Comparison of ENCODE assay signal across 13 cellular contexts in genomic region chr20:61719691-61720347, GRCh38.
DNase-seq lines count a peak whose midpoint lies in the region; ATAC-seq and TF ChIP-seq lines count a peak whose summit lies in the region.
"Had no signal": no experiment of that assay in that cellular context is flagged by ENCODE, and none has a peak within 500 bp of the region (broad histone marks: within the 10 kb centered on the region; RNA-seq: fewer than 3 reads in every experiment).

No MANE protein-coding gene starts in this region.

- H3K27ac Mint-ChIP-seq in nephron progenitor cell: no peak overlapping the region
- no peak overlapping the region for H3K27ac Mint-ChIP-seq in stimulated activated naive B cell treated with anti-CD40 and anti-IgM and Interleukin-4, amounts not matched to agents 10 μg/mL and 1 μg/mL and 100 μg/mL, for 72 hours
- H3K27ac Mint-ChIP-seq: nephron had no signal

- peaks cover 25% of the 10 kb centered on the region for H3K27me3 Mint-ChIP-seq in nephron progenitor cell (ENCODE audit: low read depth, poor library complexity)
- peaks cover 8 to 16% of the 10 kb centered on the region in 2 donors for H3K27me3 Mint-ChIP-seq in stimulated activated naive B cell treated with anti-CD40 and anti-IgM and Interleukin-4, amounts not matched to agents 10 μg/mL and 1 μg/mL and 100 μg/mL, for 72 hours

- H3K4me1 Mint-ChIP-seq in nephron progenitor cell: peaks cover 18% of the 10 kb centered on the region
- peaks cover 0 to 12% of the 10 kb centered on the region in 2 donors for H3K4me1 Mint-ChIP-seq in stimulated activated naive B cell treated with anti-CD40 and anti-IgM and Interleukin-4, amounts not matched to agents 10 μg/mL and 1 μg/mL and 100 μg/mL, for 72 hours
- H3K4me1 Mint-ChIP-seq: IgD-negative memory B cell had no signal

- H3K9me3 Mint-ChIP-seq in nephron progenitor cell: peaks cover 4% of the 10 kb centered on the region
- no peaks in the 10 kb centered on the region for H3K9me3 Mint-ChIP-seq in stimulated activated naive B cell treated with anti-CD40 and anti-IgM and Interleukin-4, amounts not matched to agents 10 μg/mL and 1 μg/mL and 100 μg/mL, for 72 hours
- H3K9me3 Mint-ChIP-seq: IgD-negative memory B cell had no signal

- H3K4me3 Mint-ChIP-seq in nephron progenitor cell: peak overlapping the region; percentile 48
- peak overlapping the region; percentile 11 to 71 for H3K4me3 Mint-ChIP-seq in stimulated activated naive B cell treated with anti-CD40 and anti-IgM and Interleukin-4, amounts not matched to agents 10 μg/mL and 1 μg/mL and 100 μg/mL, for 72 hours
- H3K4me3 Mint-ChIP-seq: nephron had no signal

- DNase-seq in activated CD4-positive, alpha-beta T cell treated with anti-CD3 and anti-CD28 coated beads for 1 hour: peak; percentile 39
- DNase-seq in activated naive CD4-positive, alpha-beta T cell treated with Interleukin-2 at 50 U/mL for 16 hours: peak; percentile 27
- no peak for DNase-seq in nephron progenitor cell
- no peak for DNase-seq in stimulated activated naive B cell treated with anti-CD40 and anti-IgM and Interleukin-4, amounts not matched to agents 10 μg/mL and 1 μg/mL and 100 μg/mL, for 72 hours
- DNase-seq in NCI-H187 treated with DMSO at 0.1 percent for 48 hours (lab: John Stamatoyannopoulos, UW): no peak
- no peak for DNase-seq in NCI-H1105 treated with DMSO at 0.1 percent for 48 hours (lab: John Stamatoyannopoulos, UW)
- DNase-seq in NK-92 (lab: John Stamatoyannopoulos, UW; ENCODE audit: unreplicated experiment): no peak
- DNase-seq: gastrocnemius medialis, PC-3, upper lobe of left lung had no signal

- peak in 1 of 2 donors; percentile 33 for ATAC-seq in stimulated activated naive B cell treated with anti-CD40 and anti-IgM and Interleukin-4, amounts not matched to agents 10 μg/mL and 1 μg/mL and 100 μg/mL, for 72 hours (replicated peaks)
- ATAC-seq in GM18520 (IDR thresholded peaks at IDR 0.05; ENCODE audit: unreplicated experiment): no peak
- ATAC-seq: gastrocnemius medialis, PC-3 had no signal

- no peaks in the 10 kb centered on the region for H3K36me3 Mint-ChIP-seq in nephron progenitor cell (ENCODE audit: low read depth)
- H3K36me3 Mint-ChIP-seq in stimulated activated naive B cell treated with anti-CD40 and anti-IgM and Interleukin-4, amounts not matched to agents 10 μg/mL and 1 μg/mL and 100 μg/mL, for 72 hours: no peaks in the 10 kb centered on the region
- H3K36me3 Mint-ChIP-seq: IgD-negative memory B cell had no signal

- no peak for TF ChIP-seq CTCF in nephron progenitor cell (IDR thresholded peaks at IDR 0.05)

Comparison
In these comparisons a context has a peak if more than half of its experiments do, and no peak if none do; other contexts are left out.
1. DNase-seq: peak in activated CD4-positive, alpha-beta T cell treated with anti-CD3 and anti-CD28 coated beads for 1 hour (single experiment) and activated naive CD4-positive, alpha-beta T cell treated with Interleukin-2 at 50 U/mL for 16 hours (single experiment); none in nephron progenitor cell (single experiment), stimulated activated naive B cell treated with anti-CD40 and anti-IgM and Interleukin-4, amounts not matched to agents 10 μg/mL and 1 μg/mL and 100 μg/mL, for 72 hours (single experiment), NCI-H187 treated with DMSO at 0.1 percent for 48 hours (single experiment), NCI-H1105 treated with DMSO at 0.1 percent for 48 hours (single experiment) and NK-92 (single experiment).